Comparison of ENCODE assay signal across 8 cellular contexts in the genomic region with DNA sequence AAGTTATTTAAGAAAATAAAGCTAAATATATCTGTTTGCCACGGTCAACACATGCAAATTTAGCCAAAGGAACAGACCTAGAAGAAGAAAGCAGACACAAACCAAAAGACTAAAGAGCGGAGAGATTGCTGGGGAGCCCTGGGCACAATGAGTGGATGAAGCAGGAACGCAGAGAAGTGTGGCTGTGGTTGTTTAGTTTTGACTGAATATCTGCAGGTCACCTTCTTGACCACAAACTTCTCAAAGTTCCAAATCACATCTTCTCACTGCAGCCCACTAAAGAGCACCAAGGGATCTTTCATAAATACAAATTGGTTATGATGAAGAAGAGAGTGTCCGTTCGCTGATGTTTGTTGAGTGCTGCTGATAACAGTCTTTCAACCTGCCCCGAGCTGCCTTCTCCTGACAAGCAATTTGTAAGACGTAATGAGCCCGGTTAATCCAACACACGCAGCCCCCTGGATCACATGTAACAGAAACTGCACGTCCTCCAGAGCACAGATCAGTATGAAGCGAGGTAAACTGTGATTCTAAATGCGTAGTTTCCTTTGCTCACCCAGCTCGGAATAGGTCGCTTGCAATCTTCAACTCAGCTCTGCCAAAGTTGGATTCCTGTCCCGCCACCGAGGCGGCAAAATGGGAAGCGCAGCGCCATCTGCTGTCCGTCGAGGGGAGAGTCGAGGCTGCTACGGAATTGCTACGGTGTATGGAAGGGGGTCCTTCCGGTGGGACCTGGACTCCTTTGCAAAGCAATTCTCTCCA.
DNase-seq lines count a peak whose midpoint lies in the region; ATAC-seq and TF ChIP-seq lines count a peak whose summit lies in the region.

No MANE protein-coding gene starts in this region.

- ATAC-seq in HG02852 (IDR thresholded peaks at IDR 0.05; ENCODE audit: unreplicated experiment), result peak; percentile 90
- ATAC-seq in activated B cell treated with CpG ODN at 0.5 μM for 24 hours (ENCODE audit: low read depth), result peak; percentile 82

- peak overlapping the region; percentile 76 for H3K4me3 Mint-ChIP-seq in activated B cell treated with CpG ODN at 0.5 μM for 24 hours

- no peak overlapping the region for H3K27ac Mint-ChIP-seq in activated B cell treated with CpG ODN at 0.5 μM for 24 hours

- intact Hi-C loops in activated B cell treated with CpG ODN at 0.5 μM for 24 hours (cut with micrococcal nuclease), result loop anchor here (1.0 to 10.0 kb wide), 5 partner anchors 308 to 1078 kb away; no protein-coding TSS in a partner anchor

- peaks cover 10% of the 10 kb centered on the region for H3K27me3 Mint-ChIP-seq in activated B cell treated with CpG ODN at 0.5 μM for 24 hours

- DNase-seq in NCI-H2196 (lab: John Stamatoyannopoulos, UW; ENCODE audit: unreplicated experiment) (peak; percentile 63), NCI-H2196 treated with DMSO at 0.1 percent for 48 hours (lab: John Stamatoyannopoulos, UW; ENCODE audit: unreplicated experiment) (no peak), NCI-H1694 (lab: John Stamatoyannopoulos, UW) (peak; percentile 29), activated B cell treated with CpG ODN at 0.5 μM for 24 hours (peak; percentile 58), kidney glomerular epithelial cell (lab: John Stamatoyannopoulos, UW) (peak; percentile 46)
- peak; percentile 45 for DNase-seq in central memory CD4-positive, alpha-beta T cell
- peak; percentile 19 to 49 for DNase-seq in stimulated activated CD4-positive, alpha-beta T cell treated with anti-CD3 and anti-CD28 coated beads, Interleukin-1b, Interleukin-23, amount 100 ng/mL, for 1 hour (ENCODE audit: low read depth in 2 of 2)

- peak; percentile 100 for TF ChIP-seq CTCF in activated B cell treated with CpG ODN at 0.5 μM for 24 hours (IDR thresholded peaks at IDR 0.05)

- POLR2A ChIA-PET in activated B cell treated with CpG ODN at 0.5 μM for 24 hours (lab: Charles Lee), result no interaction called here

- H3K4me1 Mint-ChIP-seq in activated B cell treated with CpG ODN at 0.5 μM for 24 hours, result peaks cover 6% of the 10 kb centered on the region

- CTCF ChIA-PET in activated B cell treated with CpG ODN at 0.5 μM for 24 hours (lab: Charles Lee), result interaction anchor here (0.6 to 3.2 kb wide), 16 partner anchors 9 to 1077 kb away, joined by 3 to 28 read pairs (median 4); no protein-coding TSS in a partner anchor

- no peaks in the 10 kb centered on the region for H3K36me3 Mint-ChIP-seq in activated B cell treated with CpG ODN at 0.5 μM for 24 hours (ENCODE audit: low read depth)

- H3K9me3 Mint-ChIP-seq in activated B cell treated with CpG ODN at 0.5 μM for 24 hours, result no peaks in the 10 kb centered on the region
